ENCODE assay signal across 12 cellular contexts in genomic region chr4:38940476-38940875, GRCh38.
"Had no signal": no experiment of that assay in that cellular context is flagged by ENCODE, and none has a peak within 500 bp of the region (broad histone marks: within the 10 kb centered on the region; RNA-seq: fewer than 3 reads in every experiment).

No MANE protein-coding gene starts in this region.

- H3K4me3 Mint-ChIP-seq: endodermal cell, neural crest cell, type B pancreatic cell had no signal

- DNase-seq: activated CD4-positive, alpha-beta T cell treated with anti-CD3 and anti-CD28 coated beads for 1 hour; brain microvascular endothelial cell; dermis blood vessel endothelial cell; endodermal cell; erythroblast; hypothalamus; ovary; SIG-M5; small intestine; T-helper 9 cell had no signal

- H3K27ac Mint-ChIP-seq: endodermal cell, type B pancreatic cell had no signal

- H3K27ac ChIP-seq: brain microvascular endothelial cell, ovary had no signal

- H3K4me3 ChIP-seq: ovary had no signal

- H3K9me3 ChIP-seq: ovary had no signal

- H3K27me3 Mint-ChIP-seq: type B pancreatic cell had no signal

- H3K9me3 Mint-ChIP-seq: endodermal cell, neural crest cell, type B pancreatic cell had no signal

- H3K27me3 ChIP-seq: brain microvascular endothelial cell, ovary had no signal

- H3K36me3 ChIP-seq: ovary had no signal

- H3K4me1 Mint-ChIP-seq: endodermal cell, neural crest cell had no signal

- FAIRE-seq: small intestine had no signal
